ENCODE assay signal across 8 cellular contexts in genomic region chr16:53159781-53160436, GRCh38.
DNase-seq lines count a peak whose midpoint lies in the region; ATAC-seq, FAIRE-seq and TF ChIP-seq lines count a peak whose summit lies in the region.

No MANE protein-coding gene starts in this region.

- no peaks in the 10 kb centered on the region for H3K9me3 Mint-ChIP-seq in Calu3 (ENCODE audit: low read depth, unreplicated experiment)

- H3K4me3 Mint-ChIP-seq in Calu3 (ENCODE audit: low read depth, unreplicated experiment), result no peak overlapping the region

- TF ChIP-seq CTCF in Calu3 (IDR thresholded peaks at IDR 0.05; ENCODE audit: unreplicated experiment) (peak; percentile 60), LNCaP clone FGC (IDR thresholded peaks at IDR 0.05; ENCODE audit: control insufficient read depth, extremely low read depth, insufficient read depth) (peak; percentile 42)

- peak; percentile 26 for FAIRE-seq in TTC549 (lab: Jason Lieb, UNC)

- CTCF ChIA-PET in Calu3 (lab: Charles Lee), result no interaction called here

- peaks cover 5% of the 10 kb centered on the region for H3K36me3 Mint-ChIP-seq in Calu3 (ENCODE audit: insufficient read depth, unreplicated experiment)

- H3K27me3 Mint-ChIP-seq in Calu3 (ENCODE audit: unreplicated experiment), result no peaks in the 10 kb centered on the region

- no peak for ATAC-seq in HG03196 (IDR thresholded peaks at IDR 0.05; ENCODE audit: unreplicated experiment)

- intact Hi-C loops in Calu3 (cut with micrococcal nuclease; ENCODE audit: unreplicated experiment), result loop anchor here (1.0 kb wide), 1 partner anchor 105 kb away; no protein-coding TSS in a partner anchor

- no peaks in the 10 kb centered on the region for H3K4me1 Mint-ChIP-seq in Calu3 (ENCODE audit: low read depth, unreplicated experiment)

- H3K27ac Mint-ChIP-seq in Calu3 (ENCODE audit: unreplicated experiment), result no peak overlapping the region

- BruUV-seq in Calu3 (replicated peaks; lab: Mats Ljungman, UMichigan), result no TSS peak

- DNase-seq in Calu3 (peak; percentile 15), GM19238 (ENCODE audit: insufficient read length, low spot score) (peak; percentile 7), LNCaP clone FGC (ENCODE audit: low read depth) (no peak), glomerular endothelial cell (ENCODE audit: extremely low read depth, low read depth, low spot score) (peak; percentile 52), retina (peak; percentile 26), NK-92 (lab: John Stamatoyannopoulos, UW; ENCODE audit: unreplicated experiment) (no peak)

- no peak overlapping the region for H3K4me3 ChIP-seq in LNCaP clone FGC (ENCODE audit: low read depth, low read length)

Comparison
In these comparisons a context has a peak if more than half of its experiments do, and no peak if none do; other contexts are left out.
1. DNase-seq: peak in Calu3 (single experiment), GM19238 (single experiment), glomerular endothelial cell (single experiment) and retina (single experiment); none in LNCaP clone FGC (single experiment) and NK-92 (single experiment).